9 cellular contexts compared by ENCODE assay signal in genomic region chr2:197675711-197676188, GRCh38. TPM values are rescaled to one million over a fixed set of nuclear protein-coding genes. Genes with fewer than 3 reads are reported as not detected.
DNase-seq lines count a peak whose midpoint lies in the region; ATAC-seq and TF ChIP-seq lines count a peak whose summit lies in the region.
"Had no signal": no experiment of that assay in that cellular context is flagged by ENCODE, and none has a peak within 500 bp of the region (broad histone marks: within the 10 kb centered on the region; RNA-seq: fewer than 3 reads in every experiment).

No MANE protein-coding gene starts in this region.

- no peak overlapping the region for H3K4ac ChIP-seq in H9 (ENCODE audit: low read depth, low read length)

- no peaks in the 10 kb centered on the region for H3K36me3 ChIP-seq in spleen

- H3K18ac ChIP-seq in H9 (ENCODE audit: insufficient read length, low read depth, low read length), result no peak overlapping the region

- H3K4me3 Mint-ChIP-seq in H9, result peak overlapping the region; percentile 29 to 74; a peak in 4 of 5 replicates
- H3K4me3 Mint-ChIP-seq in activated T-cell treated with anti-CD3 and anti-CD28 coated beads, Interleukin-2, amount 50 U/mL, for 24 hours, result no peak overlapping the region
- no peak overlapping the region for H3K4me3 Mint-ChIP-seq in activated CD4-positive, alpha-beta T cell treated with anti-CD3 and anti-CD28 coated beads for 36 hours
- H3K4me3 Mint-ChIP-seq in activated CD8-positive, alpha-beta T cell treated with anti-CD3 and anti-CD28 coated beads, Interleukin-2, amount 10 ng/mL, durations not matched to agents 7 days and 5 days, result no peak overlapping the region

- H4K8ac ChIP-seq in H9 (replicated peaks; ENCODE audit: insufficient read length, low read depth, low read length), result no peak overlapping the region

- H3K9me3 ChIP-seq in H9 (ENCODE audit: control insufficient read depth, low read depth, low read length), result no peaks in the 10 kb centered on the region
- H3K9me3 ChIP-seq in spleen, result no peaks in the 10 kb centered on the region

- TF ChIP-seq CTCF in H9 (conservative IDR thresholded peaks at IDR 0.05) (no peak), spleen (IDR thresholded peaks at IDR 0.05 in 8 of 11, conservative IDR thresholded peaks at IDR 0.05 in 3 of 11) (no peak)

- H2BK15ac ChIP-seq in H9 (ENCODE audit: low read depth, low read length), result no peak overlapping the region

- H3K23me2 ChIP-seq in H9 (ENCODE audit: insufficient read length, low read depth, low read length, poor library complexity, severe bottlenecking), result peaks cover 3% of the 10 kb centered on the region

- H3K27ac Mint-ChIP-seq in H9, result peak overlapping the region; percentile 38 to 72 (median 41); a peak in 4 of 7 replicates
- no peak overlapping the region for H3K27ac Mint-ChIP-seq in activated T-cell treated with anti-CD3 and anti-CD28 coated beads, Interleukin-2, amount 50 U/mL, for 24 hours
- no peak overlapping the region for H3K27ac Mint-ChIP-seq in activated CD4-positive, alpha-beta T cell treated with anti-CD3 and anti-CD28 coated beads for 36 hours
- no peak overlapping the region for H3K27ac Mint-ChIP-seq in activated CD8-positive, alpha-beta T cell treated with anti-CD3 and anti-CD28 coated beads, Interleukin-2, amount 10 ng/mL, durations not matched to agents 7 days and 5 days

- no CpG with 5 or more reads among the region's 6 CpGs for WGBS in H9 (ENCODE audit: extremely low coverage, insufficient read length, low lambda C conversion rate)
- 53 to 67% (median 57%) methylated on average over 6 of the region's 6 CpGs for WGBS in spleen, 5 donors

- no peak overlapping the region for H3K14ac ChIP-seq in H9 (ENCODE audit: insufficient read depth, low read length)

- H2AK5ac ChIP-seq in H9 (ENCODE audit: insufficient read length, low read length), result no peak overlapping the region

- H3K27me3 ChIP-seq in H9 (ENCODE audit: insufficient read depth, low read length) (no peaks in the 10 kb centered on the region), layer of hippocampus (ENCODE audit: control insufficient read depth, insufficient read depth, low read length) (no peaks in the 10 kb centered on the region), spleen (replicated peaks in 1 of 7) (peaks cover 0 to 15% (median 0%) of the 10 kb centered on the region in 7 donors)

- H3K4me1 Mint-ChIP-seq in H9, result peaks cover 23 to 30% of the 10 kb centered on the region in 2 experiments
- peaks cover 6% of the 10 kb centered on the region for H3K4me1 Mint-ChIP-seq in activated T-cell treated with anti-CD3 and anti-CD28 coated beads, Interleukin-2, amount 50 U/mL, for 24 hours (ENCODE audit: low read depth)
- H3K4me1 Mint-ChIP-seq in activated CD4-positive, alpha-beta T cell treated with anti-CD3 and anti-CD28 coated beads for 36 hours, result no peaks in the 10 kb centered on the region
- no peaks in the 10 kb centered on the region for H3K4me1 Mint-ChIP-seq in activated CD8-positive, alpha-beta T cell treated with anti-CD3 and anti-CD28 coated beads, Interleukin-2, amount 10 ng/mL, durations not matched to agents 7 days and 5 days (ENCODE audit: low read depth)

- H3K4me1 ChIP-seq in H9 (ENCODE audit: insufficient read depth, low read length) (no peaks in the 10 kb centered on the region; the same call in 1 of the 2 replicates), spleen (no peaks in the 10 kb centered on the region)

- no peak overlapping the region for H3K56ac ChIP-seq in H9 (ENCODE audit: insufficient read length, low read depth, low read length)

- no peaks in the 10 kb centered on the region for H3K9me3 Mint-ChIP-seq in H9
- H3K9me3 Mint-ChIP-seq in activated T-cell treated with anti-CD3 and anti-CD28 coated beads, Interleukin-2, amount 50 U/mL, for 24 hours, result no peaks in the 10 kb centered on the region
- no peaks in the 10 kb centered on the region for H3K9me3 Mint-ChIP-seq in activated CD4-positive, alpha-beta T cell treated with anti-CD3 and anti-CD28 coated beads for 36 hours (ENCODE audit: low read depth)
- no peaks in the 10 kb centered on the region for H3K9me3 Mint-ChIP-seq in activated CD8-positive, alpha-beta T cell treated with anti-CD3 and anti-CD28 coated beads, Interleukin-2, amount 10 ng/mL, durations not matched to agents 7 days and 5 days (ENCODE audit: insufficient read depth)

- no peaks in the 10 kb centered on the region for H3K79me1 ChIP-seq in H9 (ENCODE audit: insufficient read depth, low read depth, low read length, poor library complexity, severe bottlenecking)

- no peaks in the 10 kb centered on the region for H3K27me3 Mint-ChIP-seq in H9 (ENCODE audit: low read depth)
- peaks cover 11% of the 10 kb centered on the region for H3K27me3 Mint-ChIP-seq in activated T-cell treated with anti-CD3 and anti-CD28 coated beads, Interleukin-2, amount 50 U/mL, for 24 hours
- peaks cover 24% of the 10 kb centered on the region for H3K27me3 Mint-ChIP-seq in activated CD4-positive, alpha-beta T cell treated with anti-CD3 and anti-CD28 coated beads for 36 hours
- H3K27me3 Mint-ChIP-seq in activated CD8-positive, alpha-beta T cell treated with anti-CD3 and anti-CD28 coated beads, Interleukin-2, amount 10 ng/mL, durations not matched to agents 7 days and 5 days (ENCODE audit: low read depth), result peaks cover 19% of the 10 kb centered on the region

- DNase-seq in H9, result peak; percentile 46
- DNase-seq in dedifferentiated amniotic fluid mesenchymal stem cell (ENCODE audit: extremely low spot score), result peak; percentile 85
- no peak for DNase-seq in spleen
- DNase-seq in activated T-cell treated with anti-CD3 and anti-CD28 coated beads, Interleukin-2, amount 50 U/mL, for 24 hours, result no peak
- no peak for DNase-seq in activated CD4-positive, alpha-beta T cell treated with anti-CD3 and anti-CD28 coated beads for 36 hours
- no peak for DNase-seq in activated CD8-positive, alpha-beta T cell treated with anti-CD3 and anti-CD28 coated beads, Interleukin-2, amount 10 ng/mL, durations not matched to agents 7 days and 5 days
- DNase-seq: NK-92 treated with Interleukin-12 subunit alpha and Interleukin-12 subunit beta, amount 100 ng/mL, for 24 hours had no signal

- H2BK5ac ChIP-seq in H9 (ENCODE audit: insufficient read length, low read length), result no peak overlapping the region

- H3K4me2 ChIP-seq in H9 (ENCODE audit: insufficient read depth, insufficient read length, low read length), result peak overlapping the region; percentile 61

- H2BK20ac ChIP-seq in H9 (ENCODE audit: low read depth, low read length, poor library complexity, severe bottlenecking), result no peak overlapping the region

- no peak for TF ChIP-seq POLR2A in spleen (IDR thresholded peaks at IDR 0.05)

- peak overlapping the region in 4 of 8 donors; percentile 1 to 48 (median 20) for H3K4me3 ChIP-seq in spleen

- H3K79me2 ChIP-seq in H9 (ENCODE audit: insufficient read depth, low read length), result no peaks in the 10 kb centered on the region

- CTCF ChIA-PET in activated CD4-positive, alpha-beta T cell treated with anti-CD3 and anti-CD28 coated beads for 36 hours (lab: Charles Lee), result interaction anchor here (0.7 kb wide), 1 partner anchor 582 kb away, joined by 4 read pairs; no protein-coding TSS in a partner anchor
- CTCF ChIA-PET in activated CD8-positive, alpha-beta T cell treated with anti-CD3 and anti-CD28 coated beads, Interleukin-2, amount 10 ng/mL, durations not matched to agents 7 days and 5 days (lab: Charles Lee), result no interaction called here

- POLR2A ChIA-PET in activated CD4-positive, alpha-beta T cell treated with anti-CD3 and anti-CD28 coated beads for 36 hours (lab: Charles Lee), result no interaction called here
- POLR2A ChIA-PET in activated CD8-positive, alpha-beta T cell treated with anti-CD3 and anti-CD28 coated beads, Interleukin-2, amount 10 ng/mL, durations not matched to agents 7 days and 5 days (lab: Charles Lee), result no interaction called here

- peak overlapping the region; percentile 38 for H3K9ac ChIP-seq in H9 (ENCODE audit: extremely low read depth, insufficient read length, low read length)

- no peak overlapping the region for H2BK12ac ChIP-seq in H9 (ENCODE audit: insufficient read length, low read depth, low read length)

- ATAC-seq in GM21737 (IDR thresholded peaks at IDR 0.05; ENCODE audit: unreplicated experiment), result no peak
- no peak for ATAC-seq in activated CD4-positive, alpha-beta T cell treated with anti-CD3 and anti-CD28 coated beads for 36 hours
- ATAC-seq in activated CD8-positive, alpha-beta T cell treated with anti-CD3 and anti-CD28 coated beads, Interleukin-2, amount 10 ng/mL, durations not matched to agents 7 days and 5 days, result no peak

- no peak overlapping the region for H3K23ac ChIP-seq in H9 (ENCODE audit: insufficient read length, low read depth, low read length)

- H2BK120ac ChIP-seq in H9 (ENCODE audit: low read depth, low read length, poor library complexity, severe bottlenecking), result no peak overlapping the region

- no peaks in the 10 kb centered on the region for H3K36me3 Mint-ChIP-seq in H9 (ENCODE audit: insufficient read depth in 1 of 3, low read depth in 3 of 3)
- no peaks in the 10 kb centered on the region for H3K36me3 Mint-ChIP-seq in activated T-cell treated with anti-CD3 and anti-CD28 coated beads, Interleukin-2, amount 50 U/mL, for 24 hours (ENCODE audit: low read depth)
- H3K36me3 Mint-ChIP-seq in activated CD4-positive, alpha-beta T cell treated with anti-CD3 and anti-CD28 coated beads for 36 hours (ENCODE audit: low read depth), result no peaks in the 10 kb centered on the region
- H3K36me3 Mint-ChIP-seq in activated CD8-positive, alpha-beta T cell treated with anti-CD3 and anti-CD28 coated beads, Interleukin-2, amount 10 ng/mL, durations not matched to agents 7 days and 5 days (ENCODE audit: low read depth), result no peaks in the 10 kb centered on the region

- no peak overlapping the region for H4K5ac ChIP-seq in H9 (ENCODE audit: insufficient read length, low read depth, low read length)

- intact Hi-C loops in spleen (cut with DNase I; ENCODE audit: low total_unique reads), result no loop called here
- intact Hi-C loops in activated CD4-positive, alpha-beta T cell treated with anti-CD3 and anti-CD28 coated beads for 36 hours (cut with DNase I, micrococcal nuclease), result no loop called here

- H4K91ac ChIP-seq in H9 (ENCODE audit: insufficient read length, low read depth, low read length), result no peak overlapping the region

- peak overlapping the region; percentile 77 for H2AFZ ChIP-seq in H9 (ENCODE audit: low read length)

- H3K27ac ChIP-seq in H9 (ENCODE audit: insufficient read length, low read depth, low read length) (no peak overlapping the region), layer of hippocampus (ENCODE audit: low read depth, low read length) (peak overlapping the region; percentile 89), spleen (peak overlapping the region in 7 of 8 donors; percentile 16 to 56 (median 41))

- H4K20me1 ChIP-seq in H9 (ENCODE audit: control insufficient read depth, insufficient read depth, insufficient read length), result no peaks in the 10 kb centered on the region

- no peak overlapping the region for H3T11ph ChIP-seq in H9 (ENCODE audit: low read length)

RNA-seq across cellular contexts. Expression of gene RFTN2, which starts 0.4 kb away (rescaled TPM):
- total RNA-seq in H9 (2021), result 0.11 and 0.28 TPM in 2 replicates
- total RNA-seq in spleen, result 10 to 100 TPM in 1 of 7 donors, 1 to 10 TPM in 6; 2.0 to 13.3 (median 3.2) TPM
- polyA plus RNA-seq in spleen, result under 1 TPM; 0.52 to 0.93 (median 0.65) TPM
- not detected for total RNA-seq in activated CD4-positive, alpha-beta T cell treated with anti-CD3 and anti-CD28 coated beads for 36 hours
- not detected for total RNA-seq in activated CD8-positive, alpha-beta T cell treated with anti-CD3 and anti-CD28 coated beads, Interleukin-2, amount 10 ng/mL, durations not matched to agents 7 days and 5 days

RNA-seq across cellular contexts. Expression of gene MARS2, which starts 29.4 kb away (rescaled TPM):
- 20.9 and 21.0 TPM in 2 replicates for total RNA-seq in H9 (2021)
- 10 to 100 TPM in 3 of 7 donors, 1 to 10 TPM in 4; 8.9 to 12.7 (median 10.0) TPM for total RNA-seq in spleen
- 1 to 10 TPM; 4.7 to 8.2 (median 6.8) TPM for polyA plus RNA-seq in spleen
- total RNA-seq in activated CD4-positive, alpha-beta T cell treated with anti-CD3 and anti-CD28 coated beads for 36 hours, result 10 to 100 TPM in 1 of 2 experiments, 1 to 10 TPM in 1; 9.2 to 12.1 TPM
- 10 to 100 TPM; 15.0 to 15.6 TPM for total RNA-seq in activated CD8-positive, alpha-beta T cell treated with anti-CD3 and anti-CD28 coated beads, Interleukin-2, amount 10 ng/mL, durations not matched to agents 7 days and 5 days

Comparison
In these comparisons a context has a peak if more than half of its experiments do, and no peak if none do; other contexts are left out.
1. DNase-seq: peak in H9 (single experiment) and dedifferentiated amniotic fluid mesenchymal stem cell (single experiment); none in spleen (single experiment), activated T-cell treated with anti-CD3 and anti-CD28 coated beads, Interleukin-2, amount 50 U/mL, for 24 hours (single experiment), activated CD4-positive, alpha-beta T cell treated with anti-CD3 and anti-CD28 coated beads for 36 hours (single experiment) and activated CD8-positive, alpha-beta T cell treated with anti-CD3 and anti-CD28 coated beads, Interleukin-2, amount 10 ng/mL, durations not matched to agents 7 days and 5 days (single experiment).
2. H3K27ac Mint-ChIP-seq: peak in H9 (3 of 3); none in activated T-cell treated with anti-CD3 and anti-CD28 coated beads, Interleukin-2, amount 50 U/mL, for 24 hours (single experiment), activated CD4-positive, alpha-beta T cell treated with anti-CD3 and anti-CD28 coated beads for 36 hours (single experiment) and activated CD8-positive, alpha-beta T cell treated with anti-CD3 and anti-CD28 coated beads, Interleukin-2, amount 10 ng/mL, durations not matched to agents 7 days and 5 days (single experiment).
3. H3K4me3 Mint-ChIP-seq: peak in H9 (2 of 2); none in activated T-cell treated with anti-CD3 and anti-CD28 coated beads, Interleukin-2, amount 50 U/mL, for 24 hours (single experiment), activated CD4-positive, alpha-beta T cell treated with anti-CD3 and anti-CD28 coated beads for 36 hours (single experiment) and activated CD8-positive, alpha-beta T cell treated with anti-CD3 and anti-CD28 coated beads, Interleukin-2, amount 10 ng/mL, durations not matched to agents 7 days and 5 days (single experiment).